In genomic region chr13:96730676-96731075, GRCh38 we compare ENCODE assay signal across 22 cellular contexts.
"Had no signal": no experiment of that assay in that cellular context is flagged by ENCODE, and none has a peak within 500 bp of the region (broad histone marks: within the 10 kb centered on the region; RNA-seq: fewer than 3 reads in every experiment).

No MANE protein-coding gene starts in this region.

- H3K36me3 Mint-ChIP-seq: naive thymus-derived CD8-positive, alpha-beta T cell; stimulated activated memory B cell treated with anti-CD40 and anti-IgM and Interleukin-4, amounts not matched to agents 10 μg/mL and 1 μg/mL and 100 μg/mL, for 72 hours had no signal

- H3K4me3 Mint-ChIP-seq: naive thymus-derived CD8-positive, alpha-beta T cell; stimulated activated memory B cell treated with anti-CD40 and anti-IgM and Interleukin-4, amounts not matched to agents 10 μg/mL and 1 μg/mL and 100 μg/mL, for 72 hours; stimulated activated naive CD8-positive, alpha-beta T cell treated with anti-CD3 and anti-CD28 coated beads, Interleukin-15, Interleukin-2, amounts not matched to agents 100 ng/mL and 50 ng/mL, for 24 hours had no signal

- H3K36me3 ChIP-seq: gastrocnemius medialis, heart right ventricle, left ventricle myocardium inferior, neutrophil, spleen, tibial artery, upper lobe of right lung had no signal

- H3K4me3 ChIP-seq: dorsolateral prefrontal cortex, gastrocnemius medialis, heart right ventricle, left ventricle myocardium inferior, lung, mucosa of descending colon, spleen, tibial artery, upper lobe of right lung had no signal

- H3K27me3 ChIP-seq: dorsolateral prefrontal cortex, gastrocnemius medialis, heart right ventricle, neutrophil, spleen, tibial artery, upper lobe of right lung had no signal

- H3K27ac ChIP-seq: dorsolateral prefrontal cortex, gastrocnemius medialis, heart right ventricle, left ventricle myocardium inferior, neutrophil, spleen, tibial artery, upper lobe of right lung had no signal

- H3K9me3 ChIP-seq: mucosa of descending colon, neutrophil, upper lobe of right lung had no signal

- H3K27ac Mint-ChIP-seq: naive thymus-derived CD8-positive, alpha-beta T cell; stimulated activated memory B cell treated with anti-CD40 and anti-IgM and Interleukin-4, amounts not matched to agents 10 μg/mL and 1 μg/mL and 100 μg/mL, for 72 hours; stimulated activated naive CD8-positive, alpha-beta T cell treated with anti-CD3 and anti-CD28 coated beads, Interleukin-15, Interleukin-2, amounts not matched to agents 100 ng/mL and 50 ng/mL, for 24 hours had no signal

- ATAC-seq: esophagus mucosa; gastrocnemius medialis; heart right ventricle; mucosa of descending colon; naive thymus-derived CD8-positive, alpha-beta T cell; sciatic nerve; stimulated activated memory B cell treated with anti-CD40 and anti-IgM and Interleukin-4, amounts not matched to agents 10 μg/mL and 1 μg/mL and 100 μg/mL, for 72 hours; upper lobe of right lung had no signal

- DNase-seq: cortex of kidney; dorsolateral prefrontal cortex; effector CD8-positive, alpha-beta T cell; gastrocnemius medialis; heart right ventricle; hypothalamus; islet precursor cell; left ventricle myocardium inferior; mucosa of descending colon; naive thymus-derived CD8-positive, alpha-beta T cell; spleen; stimulated activated CD4-positive, alpha-beta T cell treated with anti-CD3 and anti-CD28 coated beads, Interleukin-15, amount 100 ng/mL, for 24 hours; stimulated activated CD4-positive, alpha-beta T cell treated with anti-CD3 and anti-CD28 coated beads, Interleukin-1b, Interleukin-23, amount 100 ng/mL, for 48 hours; stimulated activated CD4-positive, alpha-beta T cell treated with anti-CD3 and anti-CD28 coated beads, Interleukin-4, amount 100 ng/mL, for 24 hours; tibial artery; upper lobe of right lung had no signal

- H3K4me1 Mint-ChIP-seq: naive thymus-derived CD8-positive, alpha-beta T cell; stimulated activated memory B cell treated with anti-CD40 and anti-IgM and Interleukin-4, amounts not matched to agents 10 μg/mL and 1 μg/mL and 100 μg/mL, for 72 hours had no signal

- H3K4me1 ChIP-seq: gastrocnemius medialis, heart right ventricle, left ventricle myocardium inferior, spleen, tibial artery, upper lobe of right lung had no signal

- H3K27me3 Mint-ChIP-seq: naive thymus-derived CD8-positive, alpha-beta T cell; stimulated activated memory B cell treated with anti-CD40 and anti-IgM and Interleukin-4, amounts not matched to agents 10 μg/mL and 1 μg/mL and 100 μg/mL, for 72 hours; stimulated activated naive CD8-positive, alpha-beta T cell treated with anti-CD3 and anti-CD28 coated beads, Interleukin-15, Interleukin-2, amounts not matched to agents 100 ng/mL and 50 ng/mL, for 24 hours had no signal
